1 cellular context compared by ENCODE assay signal in the genomic region with DNA sequence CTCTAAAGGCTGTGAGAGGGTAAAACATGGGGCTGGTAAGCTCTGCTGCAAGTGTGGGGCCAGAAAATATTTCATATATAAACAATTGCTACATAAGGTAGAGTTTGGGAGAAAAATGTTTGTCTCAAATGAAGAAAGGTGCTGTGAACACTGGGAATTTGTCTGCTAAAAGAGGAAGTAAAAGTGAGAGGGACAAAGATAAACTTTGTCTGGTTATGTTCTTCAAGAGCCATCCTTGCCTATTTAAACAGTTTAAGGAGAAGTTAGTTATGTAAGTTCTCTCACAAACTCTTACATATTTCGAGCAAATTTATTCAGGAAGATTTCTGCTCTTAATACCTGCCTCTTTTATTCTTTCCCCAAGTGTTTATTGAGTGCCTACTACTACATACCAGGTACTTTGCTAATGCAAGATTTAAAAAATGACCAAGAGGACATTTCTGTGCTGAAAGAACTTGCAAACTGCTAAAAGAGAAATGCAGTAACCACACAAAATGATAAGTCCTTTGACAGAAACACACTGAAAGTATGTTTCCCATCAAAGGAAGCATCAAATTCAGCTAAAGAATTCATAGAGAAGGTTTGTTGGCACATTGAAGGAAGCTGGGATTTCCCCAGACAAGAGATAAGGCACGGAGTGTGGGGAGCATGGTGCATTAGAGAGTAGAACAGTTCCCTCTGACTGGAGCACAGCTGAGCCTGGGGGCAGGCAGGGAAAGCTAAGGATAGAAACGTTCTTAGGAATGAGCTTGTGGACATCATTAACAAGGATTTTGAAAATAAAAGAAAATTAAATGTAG.
TF ChIP-seq lines count a peak whose summit lies in the region.

No MANE protein-coding gene starts in this region.

TF ChIP-seq in GM23338, 12 proteins besides CTCF, POLR2A, EP300 and RAD21 (continued from another document):
- TF ChIP-seq, protein P1, sequence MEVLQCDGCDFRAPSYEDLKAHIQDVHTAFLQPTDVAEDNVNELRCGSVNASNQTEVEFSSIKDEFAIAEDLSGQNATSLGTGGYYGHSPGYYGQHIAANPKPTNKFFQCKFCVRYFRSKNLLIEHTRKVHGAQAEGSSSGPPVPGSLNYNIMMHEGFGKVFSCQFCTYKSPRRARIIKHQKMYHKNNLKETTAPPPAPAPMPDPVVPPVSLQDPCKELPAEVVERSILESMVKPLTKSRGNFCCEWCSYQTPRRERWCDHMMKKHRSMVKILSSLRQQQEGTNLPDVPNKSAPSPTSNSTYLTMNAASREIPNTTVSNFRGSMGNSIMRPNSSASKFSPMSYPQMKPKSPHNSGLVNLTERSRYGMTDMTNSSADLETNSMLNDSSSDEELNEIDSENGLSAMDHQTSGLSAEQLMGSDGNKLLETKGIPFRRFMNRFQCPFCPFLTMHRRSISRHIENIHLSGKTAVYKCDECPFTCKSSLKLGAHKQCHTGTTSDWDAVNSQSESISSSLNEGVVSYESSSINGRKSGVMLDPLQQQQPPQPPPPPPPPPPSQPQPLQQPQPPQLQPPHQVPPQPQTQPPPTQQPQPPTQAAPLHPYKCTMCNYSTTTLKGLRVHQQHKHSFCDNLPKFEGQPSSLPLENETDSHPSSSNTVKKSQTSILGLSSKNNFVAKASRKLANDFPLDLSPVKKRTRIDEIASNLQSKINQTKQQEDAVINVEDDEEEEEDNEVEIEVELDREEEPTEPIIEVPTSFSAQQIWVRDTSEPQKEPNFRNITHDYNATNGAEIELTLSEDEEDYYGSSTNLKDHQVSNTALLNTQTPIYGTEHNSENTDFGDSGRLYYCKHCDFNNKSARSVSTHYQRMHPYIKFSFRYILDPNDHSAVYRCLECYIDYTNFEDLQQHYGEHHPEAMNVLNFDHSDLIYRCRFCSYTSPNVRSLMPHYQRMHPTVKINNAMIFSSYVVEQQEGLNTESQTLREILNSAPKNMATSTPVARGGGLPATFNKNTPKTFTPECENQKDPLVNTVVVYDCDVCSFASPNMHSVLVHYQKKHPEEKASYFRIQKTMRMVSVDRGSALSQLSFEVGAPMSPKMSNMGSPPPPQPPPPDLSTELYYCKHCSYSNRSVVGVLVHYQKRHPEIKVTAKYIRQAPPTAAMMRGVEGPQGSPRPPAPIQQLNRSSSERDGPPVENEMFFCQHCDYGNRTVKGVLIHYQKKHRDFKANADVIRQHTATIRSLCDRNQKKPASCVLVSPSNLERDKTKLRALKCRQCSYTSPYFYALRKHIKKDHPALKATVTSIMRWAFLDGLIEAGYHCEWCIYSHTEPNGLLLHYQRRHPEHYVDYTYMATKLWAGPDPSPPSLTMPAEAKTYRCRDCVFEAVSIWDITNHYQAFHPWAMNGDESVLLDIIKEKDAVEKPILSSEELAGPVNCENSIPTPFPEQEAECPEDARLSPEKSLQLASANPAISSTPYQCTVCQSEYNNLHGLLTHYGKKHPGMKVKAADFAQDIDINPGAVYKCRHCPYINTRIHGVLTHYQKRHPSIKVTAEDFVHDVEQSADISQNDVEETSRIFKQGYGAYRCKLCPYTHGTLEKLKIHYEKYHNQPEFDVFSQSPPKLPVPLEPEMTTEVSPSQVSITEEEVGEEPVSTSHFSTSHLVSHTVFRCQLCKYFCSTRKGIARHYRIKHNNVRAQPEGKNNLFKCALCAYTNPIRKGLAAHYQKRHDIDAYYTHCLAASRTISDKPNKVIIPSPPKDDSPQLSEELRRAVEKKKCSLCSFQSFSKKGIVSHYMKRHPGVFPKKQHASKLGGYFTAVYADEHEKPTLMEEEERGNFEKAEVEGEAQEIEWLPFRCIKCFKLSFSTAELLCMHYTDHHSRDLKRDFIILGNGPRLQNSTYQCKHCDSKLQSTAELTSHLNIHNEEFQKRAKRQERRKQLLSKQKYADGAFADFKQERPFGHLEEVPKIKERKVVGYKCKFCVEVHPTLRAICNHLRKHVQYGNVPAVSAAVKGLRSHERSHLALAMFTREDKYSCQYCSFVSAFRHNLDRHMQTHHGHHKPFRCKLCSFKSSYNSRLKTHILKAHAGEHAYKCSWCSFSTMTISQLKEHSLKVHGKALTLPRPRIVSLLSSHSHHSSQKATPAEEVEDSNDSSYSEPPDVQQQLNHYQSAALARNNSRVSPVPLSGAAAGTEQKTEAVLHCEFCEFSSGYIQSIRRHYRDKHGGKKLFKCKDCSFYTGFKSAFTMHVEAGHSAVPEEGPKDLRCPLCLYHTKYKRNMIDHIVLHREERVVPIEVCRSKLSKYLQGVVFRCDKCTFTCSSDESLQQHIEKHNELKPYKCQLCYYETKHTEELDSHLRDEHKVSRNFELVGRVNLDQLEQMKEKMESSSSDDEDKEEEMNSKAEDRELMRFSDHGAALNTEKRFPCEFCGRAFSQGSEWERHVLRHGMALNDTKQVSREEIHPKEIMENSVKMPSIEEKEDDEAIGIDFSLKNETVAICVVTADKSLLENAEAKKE (CRISPR knock-in tag; IDR thresholded peaks at IDR 0.05), result no peak
- TF ChIP-seq CREB1 (CRISPR knock-in tag; IDR thresholded peaks at IDR 0.05; ENCODE audit: low read depth) (no peak), JUNB (IDR thresholded peaks at IDR 0.05; ENCODE audit: unreplicated experiment) (no peak), ZNF114 (CRISPR knock-in tag; IDR thresholded peaks at IDR 0.05) (no peak), EZH2 (IDR thresholded peaks at IDR 0.05; ENCODE audit: low read depth, unreplicated experiment) (no peak), POLR2AphosphoS5 (IDR thresholded peaks at IDR 0.05; ENCODE audit: low read depth) (no peak), NANOG (IDR thresholded peaks at IDR 0.05; ENCODE audit: borderline replicate concordance) (no peak), ZNF331 (CRISPR knock-in tag; IDR thresholded peaks at IDR 0.05; ENCODE audit: low read depth) (no peak)
- TF ChIP-seq, protein P2, sequence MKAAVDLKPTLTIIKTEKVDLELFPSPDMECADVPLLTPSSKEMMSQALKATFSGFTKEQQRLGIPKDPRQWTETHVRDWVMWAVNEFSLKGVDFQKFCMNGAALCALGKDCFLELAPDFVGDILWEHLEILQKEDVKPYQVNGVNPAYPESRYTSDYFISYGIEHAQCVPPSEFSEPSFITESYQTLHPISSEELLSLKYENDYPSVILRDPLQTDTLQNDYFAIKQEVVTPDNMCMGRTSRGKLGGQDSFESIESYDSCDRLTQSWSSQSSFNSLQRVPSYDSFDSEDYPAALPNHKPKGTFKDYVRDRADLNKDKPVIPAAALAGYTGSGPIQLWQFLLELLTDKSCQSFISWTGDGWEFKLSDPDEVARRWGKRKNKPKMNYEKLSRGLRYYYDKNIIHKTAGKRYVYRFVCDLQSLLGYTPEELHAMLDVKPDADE (IDR thresholded peaks at IDR 0.05), result no peak
- TF ChIP-seq, protein P3, sequence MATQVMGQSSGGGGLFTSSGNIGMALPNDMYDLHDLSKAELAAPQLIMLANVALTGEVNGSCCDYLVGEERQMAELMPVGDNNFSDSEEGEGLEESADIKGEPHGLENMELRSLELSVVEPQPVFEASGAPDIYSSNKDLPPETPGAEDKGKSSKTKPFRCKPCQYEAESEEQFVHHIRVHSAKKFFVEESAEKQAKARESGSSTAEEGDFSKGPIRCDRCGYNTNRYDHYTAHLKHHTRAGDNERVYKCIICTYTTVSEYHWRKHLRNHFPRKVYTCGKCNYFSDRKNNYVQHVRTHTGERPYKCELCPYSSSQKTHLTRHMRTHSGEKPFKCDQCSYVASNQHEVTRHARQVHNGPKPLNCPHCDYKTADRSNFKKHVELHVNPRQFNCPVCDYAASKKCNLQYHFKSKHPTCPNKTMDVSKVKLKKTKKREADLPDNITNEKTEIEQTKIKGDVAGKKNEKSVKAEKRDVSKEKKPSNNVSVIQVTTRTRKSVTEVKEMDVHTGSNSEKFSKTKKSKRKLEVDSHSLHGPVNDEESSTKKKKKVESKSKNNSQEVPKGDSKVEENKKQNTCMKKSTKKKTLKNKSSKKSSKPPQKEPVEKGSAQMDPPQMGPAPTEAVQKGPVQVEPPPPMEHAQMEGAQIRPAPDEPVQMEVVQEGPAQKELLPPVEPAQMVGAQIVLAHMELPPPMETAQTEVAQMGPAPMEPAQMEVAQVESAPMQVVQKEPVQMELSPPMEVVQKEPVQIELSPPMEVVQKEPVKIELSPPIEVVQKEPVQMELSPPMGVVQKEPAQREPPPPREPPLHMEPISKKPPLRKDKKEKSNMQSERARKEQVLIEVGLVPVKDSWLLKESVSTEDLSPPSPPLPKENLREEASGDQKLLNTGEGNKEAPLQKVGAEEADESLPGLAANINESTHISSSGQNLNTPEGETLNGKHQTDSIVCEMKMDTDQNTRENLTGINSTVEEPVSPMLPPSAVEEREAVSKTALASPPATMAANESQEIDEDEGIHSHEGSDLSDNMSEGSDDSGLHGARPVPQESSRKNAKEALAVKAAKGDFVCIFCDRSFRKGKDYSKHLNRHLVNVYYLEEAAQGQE (IDR thresholded peaks at IDR 0.05; ENCODE audit: unreplicated experiment), result no peak
